19 cellular contexts compared by ENCODE assay signal in genomic region chr10:8830064-8830463, GRCh38.
"Had no signal": no experiment of that assay in that cellular context is flagged by ENCODE, and none has a peak within 500 bp of the region (broad histone marks: within the 10 kb centered on the region; RNA-seq: fewer than 3 reads in every experiment).

No MANE protein-coding gene starts in this region.

- H2AFZ ChIP-seq: hepatocyte had no signal

- H3K27ac Mint-ChIP-seq: naive thymus-derived CD8-positive, alpha-beta T cell; type B pancreatic cell had no signal

- H3K4me1 Mint-ChIP-seq: naive thymus-derived CD8-positive, alpha-beta T cell had no signal

- H3K27me3 Mint-ChIP-seq: type B pancreatic cell had no signal

- ATAC-seq: left colon; left ventricle myocardium superior; mucosa of descending colon; naive thymus-derived CD8-positive, alpha-beta T cell; sciatic nerve had no signal

- H3K79me2 ChIP-seq: hepatocyte had no signal

- H3K27ac ChIP-seq: hepatocyte, neutrophil, skin epidermis, suprapubic skin, thyroid gland had no signal

- H3K9me3 ChIP-seq: mucosa of descending colon, neutrophil, suprapubic skin, thyroid gland had no signal

- H3K4me1 ChIP-seq: suprapubic skin, thyroid gland had no signal

- H3K4me2 ChIP-seq: hepatocyte had no signal

- H3K4me3 ChIP-seq: hepatocyte, lung, mucosa of descending colon, skin epidermis, suprapubic skin, thyroid gland had no signal

- H3K9me3 Mint-ChIP-seq: type B pancreatic cell had no signal

- DNase-seq: effector memory CD4-positive, alpha-beta T cell; foreskin melanocyte; head of caudate nucleus; left colon; left ventricle myocardium superior; mucosa of descending colon; naive thymus-derived CD8-positive, alpha-beta T cell; stimulated activated CD4-positive, alpha-beta T cell treated with anti-CD3 and anti-CD28 coated beads, Interleukin-2, amount 100 ng/mL, for 48 hours; stimulated activated naive CD4-positive, alpha-beta T cell treated with Interleukin-2 at 50 U/mL for 16 hours; thyroid gland had no signal

- FAIRE-seq: endometrium, urothelium cell line had no signal

- H3K4me3 Mint-ChIP-seq: naive thymus-derived CD8-positive, alpha-beta T cell; type B pancreatic cell had no signal

- H3K36me3 Mint-ChIP-seq: naive thymus-derived CD8-positive, alpha-beta T cell; type B pancreatic cell had no signal

- H3K27me3 ChIP-seq: hepatocyte, neutrophil, suprapubic skin, thyroid gland had no signal

- H3K36me3 ChIP-seq: neutrophil, suprapubic skin, thyroid gland had no signal
